ENCODE assay signal across 9 cellular contexts in the genomic region with DNA sequence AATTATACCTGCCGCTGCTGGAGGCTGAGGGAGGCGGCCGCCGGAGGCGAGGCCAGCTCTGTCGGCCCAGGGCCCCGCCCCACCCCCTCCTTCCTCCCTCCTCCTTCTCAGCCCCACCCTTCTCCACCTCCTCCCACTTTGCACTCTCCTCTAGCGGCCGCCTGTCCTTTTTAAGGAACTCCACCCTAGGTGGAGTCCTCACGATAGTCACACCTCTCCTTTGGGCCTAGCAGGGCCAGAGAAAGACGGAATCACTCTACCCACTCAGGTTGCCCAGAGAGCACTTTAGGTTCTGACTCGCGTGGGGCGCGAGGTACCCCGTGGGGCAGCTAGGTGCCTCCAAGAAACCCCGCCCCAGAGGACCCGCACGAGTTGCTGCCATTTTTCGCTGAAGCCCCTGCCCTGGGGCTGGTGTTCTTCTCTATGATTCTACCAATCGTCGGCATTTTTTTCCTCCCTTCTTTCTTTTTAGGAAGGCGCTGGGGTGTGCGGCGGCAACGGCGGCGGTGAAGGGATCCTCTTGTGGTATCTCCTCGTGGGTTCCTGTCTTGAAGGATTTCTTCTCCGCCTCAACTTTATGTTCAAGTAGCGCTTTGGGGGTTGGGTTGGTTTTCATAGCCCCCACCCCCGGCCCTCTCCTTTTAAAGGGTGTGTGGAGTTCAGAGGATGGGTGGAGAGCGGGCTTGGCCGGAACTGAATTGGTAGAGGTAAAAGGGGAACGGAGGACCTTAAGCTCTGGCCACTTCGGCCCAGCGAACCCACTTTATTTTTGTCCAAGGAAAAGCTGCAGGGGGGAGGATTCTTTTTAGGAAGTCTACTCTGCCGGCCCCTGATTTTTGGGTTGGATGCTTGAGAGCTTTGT. TPM values are rescaled to one million over a fixed set of nuclear protein-coding genes. Genes with fewer than 3 reads are reported as not detected.
DNase-seq lines count a peak whose midpoint lies in the region; ATAC-seq and TF ChIP-seq lines count a peak whose summit lies in the region.
"Had no signal": no experiment of that assay in that cellular context is flagged by ENCODE, and none has a peak within 500 bp of the region (broad histone marks: within the 10 kb centered on the region; RNA-seq: fewer than 3 reads in every experiment).

Gene KLF8, plus strand, starts transcription at position 136 of the 862 bp plus-strand sequence. CDS start 979 bp downstream, outside the sequence.

- H3K27ac ChIP-seq in dorsolateral prefrontal cortex = peak within 1 kb of the TSS in 43 of 59 donors; percentile 1 to 71 (median 49)
- H3K27ac ChIP-seq: 22Rv1 had no signal

- peaks cover 0 to 63% (median 17%) of the 10 kb centered on the region in 45 donors for H3K27me3 ChIP-seq in dorsolateral prefrontal cortex

- peak within 1 kb of the TSS; percentile 18 to 70 (median 51) for H3K4me3 ChIP-seq in dorsolateral prefrontal cortex

- intact Hi-C loops in dorsolateral prefrontal cortex (cut with DNase I) = no loop called here

- ATAC-seq in HG03045 (IDR thresholded peaks at IDR 0.05; ENCODE audit: unreplicated experiment) = peak; percentile 71

- TF ChIP-seq CTCF in dorsolateral prefrontal cortex (IDR thresholded peaks at IDR 0.05 in 54 of 56, conservative IDR thresholded peaks at IDR 0.05 in 2 of 56; ENCODE audit: low read depth in 1 of 56, partially characterized antibody in 56 of 56) = no peak

- DNase-seq in DMS 273 (lab: John Stamatoyannopoulos, UW; ENCODE audit: unreplicated experiment) (peak; percentile 18), DMS 273 treated with DMSO at 0.1 percent for 48 hours (lab: John Stamatoyannopoulos, UW) (no peak), T-helper 22 cell (ENCODE audit: low read depth) (peak; percentile 15), dorsolateral prefrontal cortex (peak in 3 of 10 donors; percentile 6 to 58 (median 43)), mesenteric fat pad (ENCODE audit: low spot score) (no peak), NCI-H2171 treated with DMSO at 0.1 percent for 48 hours (lab: John Stamatoyannopoulos, UW) (no peak)
- peak; percentile 21 for DNase-seq in stimulated activated naive CD4-positive, alpha-beta T cell treated with Interleukin-2 at 50 U/mL for 16 hours (lab: John Stamatoyannopoulos, UW)

RNA-seq across cellular contexts. Expression of gene KLF8, which starts in this region (rescaled TPM):
- 10 to 100 TPM in 39 of 120 experiments, 1 to 10 TPM in 81; 2.9 to 14.5 (median 9.0) TPM for total RNA-seq in dorsolateral prefrontal cortex
- 22.2 TPM for total RNA-seq in mesenteric fat pad

Comparison
In these comparisons a context has a peak if more than half of its experiments do, and no peak if none do; other contexts are left out.
1. DNase-seq: peak in DMS 273 (single experiment), T-helper 22 cell (single experiment) and stimulated activated naive CD4-positive, alpha-beta T cell treated with Interleukin-2 at 50 U/mL for 16 hours (single experiment); none in DMS 273 treated with DMSO at 0.1 percent for 48 hours (single experiment), mesenteric fat pad (single experiment) and NCI-H2171 treated with DMSO at 0.1 percent for 48 hours (single experiment).